ENCODE assay signal across 8 cellular contexts in genomic region chr3:86990734-86991481, GRCh38. TPM values are rescaled to one million over a fixed set of nuclear protein-coding genes. Genes with fewer than 3 reads are reported as not detected.
DNase-seq lines count a peak whose midpoint lies in the region; ATAC-seq and TF ChIP-seq lines count a peak whose summit lies in the region.

A gene with protein sequence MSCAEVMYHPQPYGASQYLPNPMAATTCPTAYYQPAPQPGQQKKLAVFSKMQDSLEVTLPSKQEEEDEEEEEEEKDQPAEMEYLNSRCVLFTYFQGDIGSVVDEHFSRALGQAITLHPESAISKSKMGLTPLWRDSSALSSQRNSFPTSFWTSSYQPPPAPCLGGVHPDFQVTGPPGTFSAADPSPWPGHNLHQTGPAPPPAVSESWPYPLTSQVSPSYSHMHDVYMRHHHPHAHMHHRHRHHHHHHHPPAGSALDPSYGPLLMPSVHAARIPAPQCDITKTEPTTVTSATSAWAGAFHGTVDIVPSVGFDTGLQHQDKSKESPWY (minus strand): TSS chr3:86991149. CDS start chr3:86990743, 406 bp downstream.

- H3K4me1 ChIP-seq in MM.1S (ENCODE audit: low read length): no peaks in the 10 kb centered on the region

- no peaks in the 10 kb centered on the region for H3K9me2 ChIP-seq in MM.1S (replicated peaks; ENCODE audit: insufficient read depth, low read length)

- H3K27ac ChIP-seq in MM.1S (ENCODE audit: low read length) (no peak within 1 kb of the TSS), skin epidermis (peak within 1 kb of the TSS; percentile 29 to 93 (median 80))

- no peaks in the 10 kb centered on the region for H3K79me2 ChIP-seq in MM.1S (ENCODE audit: low read length)

- ATAC-seq in Right ventricle myocardium inferior (peak; percentile 94), HG03460 (IDR thresholded peaks at IDR 0.05; ENCODE audit: unreplicated experiment) (no peak)

- intact Hi-C loops in Right ventricle myocardium inferior (cut with DNase I) (no loop called here), cardiac septum (cut with DNase I) (loop anchor here (5.0 to 10.0 kb wide), 2 partner anchors 96 to 196 kb away; no protein-coding TSS in a partner anchor)

- peak within 1 kb of the TSS; percentile 23; the same call in 1 of the 2 replicates for H3K9ac ChIP-seq in MM.1S (ENCODE audit: low read length)

- H2AFZ ChIP-seq in MM.1S (ENCODE audit: low read length): peak within 1 kb of the TSS; percentile 94

- H3K36me3 ChIP-seq in MM.1S (replicated peaks; ENCODE audit: insufficient read depth, low read length): no peaks in the 10 kb centered on the region

- DNase-seq in Right ventricle myocardium inferior (ENCODE audit: missing footprints) (peak; percentile 84), cardiac septum (ENCODE audit: low spot score) (no peak), MM.1S (peak; percentile 50), brain pericyte (ENCODE audit: low read depth, low spot score) (peak; percentile 60), iPS-NIHi7 (ENCODE audit: extremely low spot score) (peak; percentile 88), SW 1271 (lab: John Stamatoyannopoulos, UW) (no peak)

- H3K9me3 ChIP-seq in MM.1S (replicated peaks; ENCODE audit: insufficient read depth, low read length): no peaks in the 10 kb centered on the region

- H3K4me2 ChIP-seq in MM.1S (ENCODE audit: low read depth, low read length): peak within 1 kb of the TSS; percentile 84

- no peaks in the 10 kb centered on the region for H4K20me1 ChIP-seq in MM.1S (ENCODE audit: insufficient read depth, low read length)

- no peaks in the 10 kb centered on the region for H3F3A ChIP-seq in MM.1S (ENCODE audit: insufficient read depth, low read length)

- TF ChIP-seq CTCF in MM.1S (IDR thresholded peaks at IDR 0.05; ENCODE audit: low read length): no peak

- H3K4me3 ChIP-seq in MM.1S (ENCODE audit: low read length) (peak within 1 kb of the TSS; percentile 68), skin epidermis (peak within 1 kb of the TSS; percentile 33 to 75 (median 46))

- no peaks in the 10 kb centered on the region for H3K27me3 ChIP-seq in MM.1S (replicated peaks; ENCODE audit: insufficient read depth, low read length)

RNA-seq across cellular contexts. Expression of the gene that starts here (rescaled TPM):
- 4.5 TPM for total RNA-seq in Right ventricle myocardium inferior
- 5.2 TPM for total RNA-seq in cardiac septum

Comparison
In these comparisons a context has a peak if more than half of its experiments do, and no peak if none do; other contexts are left out.
1. DNase-seq: peak in Right ventricle myocardium inferior (single experiment), MM.1S (single experiment), brain pericyte (single experiment) and iPS-NIHi7 (single experiment); none in cardiac septum (single experiment) and SW 1271 (0 of 2).